ENCODE assay signal across 17 cellular contexts in the genomic region with DNA sequence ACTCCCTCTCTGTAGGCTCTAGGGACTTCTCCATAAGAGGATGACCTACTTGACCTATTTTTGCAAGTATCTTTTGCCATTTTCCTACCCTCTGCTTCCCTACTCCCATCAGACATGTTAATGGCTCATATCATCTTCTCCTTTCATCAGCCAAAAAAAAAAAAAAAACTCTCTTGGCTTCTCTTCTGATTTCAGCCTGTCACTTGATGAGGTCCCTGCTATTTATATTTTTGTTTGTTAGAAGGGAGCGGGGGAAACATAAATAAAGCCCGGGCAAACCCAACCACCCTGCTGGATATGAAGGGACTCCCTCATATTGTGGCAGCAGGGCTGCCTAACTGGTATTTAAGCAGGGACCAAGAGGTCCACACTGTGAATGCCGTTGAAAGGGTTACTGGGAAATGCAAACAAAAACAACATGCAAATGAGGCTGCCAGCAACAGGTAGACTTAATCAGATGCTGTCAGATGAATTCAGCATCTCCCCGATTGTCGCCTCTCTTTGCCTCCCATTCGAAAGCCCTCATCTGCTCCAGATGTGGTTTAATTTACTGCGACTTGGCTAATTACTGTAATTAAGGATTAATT.
"Had no signal": no experiment of that assay in that cellular context is flagged by ENCODE, and none has a peak within 500 bp of the region (broad histone marks: within the 10 kb centered on the region; RNA-seq: fewer than 3 reads in every experiment).

No MANE protein-coding gene starts in this region.

- H3K4me3 ChIP-seq: gastroesophageal sphincter, heart right ventricle, ovary had no signal

- H3K4me1 Mint-ChIP-seq: activated B cell treated with CpG ODN at 0.5 μM for 24 hours; activated CD4-positive, alpha-beta memory T cell treated with anti-CD3 and anti-CD28 coated beads, Interleukin-2, amount 10 ng/mL, durations not matched to agents 7 days and 5 days; activated CD8-positive, alpha-beta memory T cell treated with anti-CD3 and anti-CD28 coated beads, Interleukin-2, amount 10 ng/mL, durations not matched to agents 7 days and 5 days; activated naive CD4-positive, alpha-beta T cell treated with anti-CD3 and anti-CD28 coated beads, Interleukin-2, amount 10 ng/mL, durations not matched to agents 7 days and 5 days; activated naive CD8-positive, alpha-beta T cell treated with anti-CD3 and anti-CD28 coated beads, Interleukin-2, amount 50 U/mL, for 24 hours; activated T-helper 17 cell treated with anti-CD3 and anti-CD28 coated beads, Interleukin-2, amount 50 U/mL, for 72 hours; naive thymus-derived CD8-positive, alpha-beta T cell; stimulated activated naive B cell treated with anti-CD40 and anti-IgM and Interleukin-4, amounts not matched to agents 10 μg/mL and 1 μg/mL and 100 μg/mL, for 72 hours had no signal

- ATAC-seq: activated CD8-positive, alpha-beta memory T cell treated with anti-CD3 and anti-CD28 coated beads, Interleukin-2, amount 10 ng/mL, durations not matched to agents 7 days and 5 days; activated naive CD8-positive, alpha-beta T cell treated with anti-CD3 and anti-CD28 coated beads, Interleukin-2, amount 50 U/mL, for 24 hours; activated T-helper 17 cell treated with anti-CD3 and anti-CD28 coated beads, Interleukin-2, amount 50 U/mL, for 72 hours; esophagus mucosa; gastroesophageal sphincter; naive thymus-derived CD8-positive, alpha-beta T cell; stimulated activated naive B cell treated with anti-CD40 and anti-IgM and Interleukin-4, amounts not matched to agents 10 μg/mL and 1 μg/mL and 100 μg/mL, for 72 hours had no signal

- DNase-seq: activated B cell treated with CpG ODN at 0.5 μM for 24 hours; activated CD4-positive, alpha-beta memory T cell treated with anti-CD3 and anti-CD28 coated beads, Interleukin-2, amount 10 ng/mL, durations not matched to agents 7 days and 5 days; activated CD4-positive, alpha-beta T cell treated with anti-CD3 and anti-CD28 coated beads for 48 hours; activated CD8-positive, alpha-beta memory T cell treated with anti-CD3 and anti-CD28 coated beads, Interleukin-2, amount 10 ng/mL, durations not matched to agents 7 days and 5 days; activated naive CD4-positive, alpha-beta T cell treated with anti-CD3 and anti-CD28 coated beads, Interleukin-2, amount 10 ng/mL, durations not matched to agents 7 days and 5 days; activated naive CD8-positive, alpha-beta T cell treated with anti-CD3 and anti-CD28 coated beads, Interleukin-2, amount 50 U/mL, for 24 hours; anterior cingulate cortex; brain microvascular endothelial cell; effector CD4-positive, alpha-beta T cell; heart right ventricle; mesenchymal stem cell; naive thymus-derived CD8-positive, alpha-beta T cell; ovary; stimulated activated naive B cell treated with anti-CD40 and anti-IgM and Interleukin-4, amounts not matched to agents 10 μg/mL and 1 μg/mL and 100 μg/mL, for 72 hours had no signal

- H3K36me3 Mint-ChIP-seq: activated CD8-positive, alpha-beta memory T cell treated with anti-CD3 and anti-CD28 coated beads, Interleukin-2, amount 10 ng/mL, durations not matched to agents 7 days and 5 days; activated naive CD4-positive, alpha-beta T cell treated with anti-CD3 and anti-CD28 coated beads, Interleukin-2, amount 10 ng/mL, durations not matched to agents 7 days and 5 days; naive thymus-derived CD8-positive, alpha-beta T cell; stimulated activated naive B cell treated with anti-CD40 and anti-IgM and Interleukin-4, amounts not matched to agents 10 μg/mL and 1 μg/mL and 100 μg/mL, for 72 hours had no signal

- H3K27ac ChIP-seq: brain microvascular endothelial cell, gastroesophageal sphincter, heart right ventricle, ovary had no signal

- H3K4me3 Mint-ChIP-seq: activated B cell treated with CpG ODN at 0.5 μM for 24 hours; activated CD4-positive, alpha-beta memory T cell treated with anti-CD3 and anti-CD28 coated beads, Interleukin-2, amount 10 ng/mL, durations not matched to agents 7 days and 5 days; activated CD8-positive, alpha-beta memory T cell treated with anti-CD3 and anti-CD28 coated beads, Interleukin-2, amount 10 ng/mL, durations not matched to agents 7 days and 5 days; activated naive CD4-positive, alpha-beta T cell treated with anti-CD3 and anti-CD28 coated beads, Interleukin-2, amount 10 ng/mL, durations not matched to agents 7 days and 5 days; activated naive CD8-positive, alpha-beta T cell treated with anti-CD3 and anti-CD28 coated beads, Interleukin-2, amount 50 U/mL, for 24 hours; activated T-helper 17 cell treated with anti-CD3 and anti-CD28 coated beads, Interleukin-2, amount 50 U/mL, for 72 hours; naive thymus-derived CD8-positive, alpha-beta T cell; stimulated activated naive B cell treated with anti-CD40 and anti-IgM and Interleukin-4, amounts not matched to agents 10 μg/mL and 1 μg/mL and 100 μg/mL, for 72 hours had no signal

- H3K36me3 ChIP-seq: brain microvascular endothelial cell, gastroesophageal sphincter, heart right ventricle, ovary had no signal

- H3K9me3 ChIP-seq: gastroesophageal sphincter, heart right ventricle, ovary had no signal

- H3K27ac Mint-ChIP-seq: activated B cell treated with CpG ODN at 0.5 μM for 24 hours; activated CD4-positive, alpha-beta memory T cell treated with anti-CD3 and anti-CD28 coated beads, Interleukin-2, amount 10 ng/mL, durations not matched to agents 7 days and 5 days; activated CD8-positive, alpha-beta memory T cell treated with anti-CD3 and anti-CD28 coated beads, Interleukin-2, amount 10 ng/mL, durations not matched to agents 7 days and 5 days; activated naive CD4-positive, alpha-beta T cell treated with anti-CD3 and anti-CD28 coated beads, Interleukin-2, amount 10 ng/mL, durations not matched to agents 7 days and 5 days; activated naive CD8-positive, alpha-beta T cell treated with anti-CD3 and anti-CD28 coated beads, Interleukin-2, amount 50 U/mL, for 24 hours; activated T-helper 17 cell treated with anti-CD3 and anti-CD28 coated beads, Interleukin-2, amount 50 U/mL, for 72 hours; naive thymus-derived CD8-positive, alpha-beta T cell; stimulated activated naive B cell treated with anti-CD40 and anti-IgM and Interleukin-4, amounts not matched to agents 10 μg/mL and 1 μg/mL and 100 μg/mL, for 72 hours had no signal

- H3K27me3 Mint-ChIP-seq: activated B cell treated with CpG ODN at 0.5 μM for 24 hours; activated CD4-positive, alpha-beta memory T cell treated with anti-CD3 and anti-CD28 coated beads, Interleukin-2, amount 10 ng/mL, durations not matched to agents 7 days and 5 days; activated CD8-positive, alpha-beta memory T cell treated with anti-CD3 and anti-CD28 coated beads, Interleukin-2, amount 10 ng/mL, durations not matched to agents 7 days and 5 days; activated naive CD4-positive, alpha-beta T cell treated with anti-CD3 and anti-CD28 coated beads, Interleukin-2, amount 10 ng/mL, durations not matched to agents 7 days and 5 days; activated naive CD8-positive, alpha-beta T cell treated with anti-CD3 and anti-CD28 coated beads, Interleukin-2, amount 50 U/mL, for 24 hours; activated T-helper 17 cell treated with anti-CD3 and anti-CD28 coated beads, Interleukin-2, amount 50 U/mL, for 72 hours had no signal

- H3K9me3 Mint-ChIP-seq: activated B cell treated with CpG ODN at 0.5 μM for 24 hours; activated CD4-positive, alpha-beta memory T cell treated with anti-CD3 and anti-CD28 coated beads, Interleukin-2, amount 10 ng/mL, durations not matched to agents 7 days and 5 days; activated naive CD4-positive, alpha-beta T cell treated with anti-CD3 and anti-CD28 coated beads, Interleukin-2, amount 10 ng/mL, durations not matched to agents 7 days and 5 days; activated naive CD8-positive, alpha-beta T cell treated with anti-CD3 and anti-CD28 coated beads, Interleukin-2, amount 50 U/mL, for 24 hours had no signal

- H3K27me3 ChIP-seq: brain microvascular endothelial cell, gastroesophageal sphincter, heart right ventricle, ovary had no signal
